1 cellular context compared by ENCODE assay signal in the genomic region with DNA sequence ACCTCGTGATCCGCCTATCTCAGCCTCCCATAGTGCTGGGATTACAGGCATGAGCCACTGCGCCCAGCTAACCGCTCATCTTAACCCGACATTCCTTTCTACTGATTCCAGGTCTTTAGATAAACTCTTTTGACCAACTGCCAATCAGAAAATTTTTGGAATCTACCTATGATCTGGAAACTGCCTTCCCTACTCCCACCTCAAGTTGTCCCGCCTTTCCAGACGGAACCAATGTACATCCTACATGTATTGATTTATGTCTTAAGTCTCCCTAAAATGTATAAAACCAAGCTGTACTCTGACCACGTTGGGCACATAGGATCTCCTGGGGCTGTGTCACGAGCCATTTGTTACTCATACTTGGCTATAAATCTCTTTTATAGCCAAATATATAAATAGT.
TF ChIP-seq lines count a peak whose summit lies in the region.

No MANE protein-coding gene starts in this region.

TF ChIP-seq in HepG2, 621 proteins besides CTCF, POLR2A, EP300 and RAD21:
- TF ChIP-seq ZNF687 (CRISPR knock-in tag; IDR thresholded peaks at IDR 0.05) = 0 out of 2 replicates have a peak, but pooled peaks have one; percentile 14
- TF ChIP-seq, protein P1, sequence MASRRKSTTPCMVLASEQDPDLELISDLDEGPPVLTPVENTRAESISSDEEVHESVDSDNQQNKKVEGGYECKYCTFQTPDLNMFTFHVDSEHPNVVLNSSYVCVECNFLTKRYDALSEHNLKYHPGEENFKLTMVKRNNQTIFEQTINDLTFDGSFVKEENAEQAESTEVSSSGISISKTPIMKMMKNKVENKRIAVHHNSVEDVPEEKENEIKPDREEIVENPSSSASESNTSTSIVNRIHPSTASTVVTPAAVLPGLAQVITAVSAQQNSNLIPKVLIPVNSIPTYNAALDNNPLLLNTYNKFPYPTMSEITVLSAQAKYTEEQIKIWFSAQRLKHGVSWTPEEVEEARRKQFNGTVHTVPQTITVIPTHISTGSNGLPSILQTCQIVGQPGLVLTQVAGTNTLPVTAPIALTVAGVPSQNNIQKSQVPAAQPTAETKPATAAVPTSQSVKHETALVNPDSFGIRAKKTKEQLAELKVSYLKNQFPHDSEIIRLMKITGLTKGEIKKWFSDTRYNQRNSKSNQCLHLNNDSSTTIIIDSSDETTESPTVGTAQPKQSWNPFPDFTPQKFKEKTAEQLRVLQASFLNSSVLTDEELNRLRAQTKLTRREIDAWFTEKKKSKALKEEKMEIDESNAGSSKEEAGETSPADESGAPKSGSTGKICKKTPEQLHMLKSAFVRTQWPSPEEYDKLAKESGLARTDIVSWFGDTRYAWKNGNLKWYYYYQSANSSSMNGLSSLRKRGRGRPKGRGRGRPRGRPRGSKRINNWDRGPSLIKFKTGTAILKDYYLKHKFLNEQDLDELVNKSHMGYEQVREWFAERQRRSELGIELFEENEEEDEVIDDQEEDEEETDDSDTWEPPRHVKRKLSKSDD (CRISPR knock-in tag; IDR thresholded peaks at IDR 0.05; ENCODE audit: low read depth) = no peak
- TF ChIP-seq MAX (IDR thresholded peaks at IDR 0.05) = 0 out of 2 replicates have a peak, but pooled peaks have one; percentile 6
- TF ChIP-seq MYPOP (CRISPR knock-in tag; IDR thresholded peaks at IDR 0.05) = 0 out of 2 replicates have a peak, but pooled peaks have one; percentile 23
- 0 out of 2 replicates have a peak, but pooled peaks have one; percentile 5 for TF ChIP-seq PITX1 (CRISPR knock-in tag; IDR thresholded peaks at IDR 0.05)
